8 cellular contexts compared by ENCODE assay signal in genomic region chr20:36199293-36200257, GRCh38. TPM values are rescaled to one million over a fixed set of nuclear protein-coding genes. Genes with fewer than 3 reads are reported as not detected.
DNase-seq lines count a peak whose midpoint lies in the region; ATAC-seq and TF ChIP-seq lines count a peak whose summit lies in the region.

No MANE protein-coding gene starts in this region.

- intact Hi-C loops in left cardiac atrium (cut with DNase I) (loop anchor here in 1 of 2 donors (2.0 to 5.0 kb wide), 2 partner anchors 43 to 202 kb away; no protein-coding TSS in a partner anchor), aorta (cut with DNase I) (loop anchor here (2.0 to 10.0 kb wide), 6 partner anchors 42 to 405 kb away; partner anchors contain the start of gene RAB5IF (in 1 of the 2))

- H3K4me3 ChIP-seq in adipocyte (ENCODE audit: low read length) (no peak overlapping the region), aorta (ENCODE audit: low read length in 2 of 2) (no peak overlapping the region)

- H3K36me3 ChIP-seq in adipocyte (ENCODE audit: control insufficient read depth, insufficient read depth, low read length, severe bottlenecking) (peaks cover 21% of the 10 kb centered on the region), aorta (ENCODE audit: control insufficient read depth in 1 of 2, insufficient read depth in 2 of 2, low read length in 1 of 2) (peaks cover 0 to 3% of the 10 kb centered on the region in 2 donors)

- no peaks in the 10 kb centered on the region for H3K9me3 ChIP-seq in adipocyte (ENCODE audit: control insufficient read depth, low read length)
- no peaks in the 10 kb centered on the region for H3K9me3 ChIP-seq in aorta (ENCODE audit: control insufficient read depth, low read length)

- peak; percentile 77 to 85 for ATAC-seq in left cardiac atrium
- ATAC-seq in aorta (ENCODE audit: low FRiP score) = peak; percentile 78
- ATAC-seq in GM19467 (IDR thresholded peaks at IDR 0.05; ENCODE audit: unreplicated experiment) = no peak

- WGBS in aorta, 2 donors = 49 to 56% methylated on average over 6 of the region's 6 CpGs

- no peaks in the 10 kb centered on the region for H3K27me3 ChIP-seq in adipocyte (replicated peaks; ENCODE audit: control insufficient read depth, insufficient read depth, low read length)
- H3K27me3 ChIP-seq in aorta (ENCODE audit: control insufficient read depth in 1 of 2, insufficient read depth in 2 of 2, low read length in 1 of 2) = no peaks in the 10 kb centered on the region

- peak; percentile 96 for TF ChIP-seq CTCF in GM12873 (IDR thresholded peaks at IDR 0.05; ENCODE audit: insufficient read depth, low read depth, low read length, missing control alignments)

- no peak overlapping the region for H3K27ac ChIP-seq in aorta (ENCODE audit: low read depth in 1 of 2, low read length in 2 of 2)

- no peaks in the 10 kb centered on the region for H3K4me1 ChIP-seq in adipocyte (ENCODE audit: control insufficient read depth, insufficient read depth, low read length)
- no peaks in the 10 kb centered on the region for H3K4me1 ChIP-seq in aorta (ENCODE audit: control insufficient read depth in 1 of 2, insufficient read depth in 2 of 2, low read length in 2 of 2)

- no peak overlapping the region for H3K9ac ChIP-seq in adipocyte (ENCODE audit: low read length)

- DNase-seq in NCI-H1417 treated with DMSO at 0.1 percent for 48 hours (lab: John Stamatoyannopoulos, UW) (peak; percentile 29), T follicular helper cell (ENCODE audit: low read depth) (peak; percentile 52), adipocyte (ENCODE audit: low read depth) (peak; percentile 87), left cardiac atrium (peak; percentile 80), putamen (ENCODE audit: low spot score) (peak; percentile 76), aorta (peak; percentile 83 to 88)

RNA-seq across cellular contexts. Expression of gene AAR2, which starts 36.7 kb away (rescaled TPM):
- total RNA-seq in left cardiac atrium = 10 to 100 TPM; 14.1 to 17.7 TPM
- total RNA-seq in aorta = 10 to 100 TPM; 19.4 to 19.9 TPM
- polyA plus RNA-seq in aorta = 10 to 100 TPM in 1 of 2 donors, 1 to 10 TPM in 1; 7.9 to 23.9 TPM

RNA-seq across cellular contexts. Expression of gene EPB41L1, which starts 45.0 kb away (rescaled TPM):
- total RNA-seq in left cardiac atrium = 10 to 100 TPM; 20.5 to 32.1 TPM
- total RNA-seq in aorta = 10 to 100 TPM; 38.6 to 47.1 TPM
- polyA plus RNA-seq in aorta = 10 to 100 TPM; 18.0 to 26.9 TPM

Comparison
In these comparisons a context has a peak if more than half of its experiments do, and no peak if none do; other contexts are left out.
1. DNase-seq: peak in every context shown above with its lines; median percentile 87 in adipocyte; 86 in aorta; 80 in left cardiac atrium; 76 in putamen; 52 in T follicular helper cell; 29 in NCI-H1417 treated with DMSO at 0.1 percent for 48 hours.